In genomic region chr2:164642268-164642667, GRCh38 we compare ENCODE assay signal across 1 cellular context.
TF ChIP-seq lines count a peak whose summit lies in the region.

No MANE protein-coding gene starts in this region.

TF ChIP-seq in SK-N-SH, 30 proteins besides CTCF, POLR2A, EP300 and RAD21 (continued from another document):
- no peak for TF ChIP-seq USF1 (IDR thresholded peaks at IDR 0.05; ENCODE audit: borderline replicate concordance, low read depth)
- no peak for TF ChIP-seq FOXJ3 (CRISPR knock-in tag; IDR thresholded peaks at IDR 0.05)
